ENCODE assay signal across 8 cellular contexts in genomic region chr6:122400467-122401089, GRCh38. TPM values are rescaled to one million over a fixed set of nuclear protein-coding genes. Genes with fewer than 3 reads are reported as not detected.
A peak's percentile ranks its signal among the peaks of the same experiment; 100 is the strongest.
DNase-seq lines count a peak whose midpoint lies in the region; ATAC-seq and TF ChIP-seq lines count a peak whose summit lies in the region.

No MANE protein-coding gene starts in this region.

- H3K79me2 ChIP-seq in Karpas-422 (ENCODE audit: low read length), result peaks cover 61% of the 10 kb centered on the region

- H3K27ac Mint-ChIP-seq in CD8-positive, alpha-beta memory T cell, result peak overlapping the region in 7 of 8 donors; percentile 24 to 98 (median 95)
- H3K27ac Mint-ChIP-seq in dendritic cell treated with granulocyte-macrophage colony-stimulating factor and Interleukin-4, amounts not matched to agents 40 ng/mL and 50 ng/mL, for 4 days, result peak overlapping the region; percentile 88
- H3K27ac Mint-ChIP-seq in neural crest cell (ENCODE audit: unreplicated experiment), result peak overlapping the region; percentile 17

- H3K9me3 Mint-ChIP-seq in CD8-positive, alpha-beta memory T cell, result no peaks in the 10 kb centered on the region
- no peaks in the 10 kb centered on the region for H3K9me3 Mint-ChIP-seq in dendritic cell treated with granulocyte-macrophage colony-stimulating factor and Interleukin-4, amounts not matched to agents 40 ng/mL and 50 ng/mL, for 4 days
- no peaks in the 10 kb centered on the region for H3K9me3 Mint-ChIP-seq in neural crest cell

- peak overlapping the region; percentile 89 for H3K4me3 ChIP-seq in CD8-positive, alpha-beta memory T cell (ENCODE audit: low read length)
- peak overlapping the region; percentile 97 for H3K4me3 ChIP-seq in Karpas-422 (ENCODE audit: low read length)

- H3K36me3 ChIP-seq in CD8-positive, alpha-beta memory T cell (ENCODE audit: insufficient read depth, low read length), result no peaks in the 10 kb centered on the region
- H3K36me3 ChIP-seq in Karpas-422 (ENCODE audit: insufficient read depth, low read length), result peaks cover 13% of the 10 kb centered on the region

- POLR2A ChIA-PET in CD8-positive, alpha-beta memory T cell (lab: Charles Lee), result no interaction called here

- H3K9me3 ChIP-seq in CD8-positive, alpha-beta memory T cell (ENCODE audit: low read length), result no peaks in the 10 kb centered on the region
- no peaks in the 10 kb centered on the region for H3K9me3 ChIP-seq in Karpas-422 (ENCODE audit: low read length)

- peak overlapping the region; percentile 98 for H3K9ac ChIP-seq in Karpas-422 (ENCODE audit: low read length)

- H3K4me1 ChIP-seq in CD8-positive, alpha-beta memory T cell (ENCODE audit: insufficient read depth, low read length), result peaks cover 46% of the 10 kb centered on the region
- H3K4me1 ChIP-seq in Karpas-422 (ENCODE audit: low read length), result peaks cover 23% of the 10 kb centered on the region

- peaks cover 0 to 3% (median 0%) of the 10 kb centered on the region in 3 donors for H3K36me3 Mint-ChIP-seq in CD8-positive, alpha-beta memory T cell
- H3K36me3 Mint-ChIP-seq in dendritic cell treated with granulocyte-macrophage colony-stimulating factor and Interleukin-4, amounts not matched to agents 40 ng/mL and 50 ng/mL, for 4 days (ENCODE audit: low read depth), result peaks cover 8% of the 10 kb centered on the region
- H3K36me3 Mint-ChIP-seq in neural crest cell (ENCODE audit: low read depth), result peaks cover 4% of the 10 kb centered on the region

- no peak overlapping the region for H2AFZ ChIP-seq in Karpas-422 (ENCODE audit: low read length)

- H3K4me3 Mint-ChIP-seq in CD8-positive, alpha-beta memory T cell, result peak overlapping the region; percentile 92 to 99 (median 98)
- H3K4me3 Mint-ChIP-seq in dendritic cell treated with granulocyte-macrophage colony-stimulating factor and Interleukin-4, amounts not matched to agents 40 ng/mL and 50 ng/mL, for 4 days, result peak overlapping the region; percentile 32
- H3K4me3 Mint-ChIP-seq in neural crest cell, result peak overlapping the region; percentile 99

- H3K27me3 ChIP-seq in CD8-positive, alpha-beta memory T cell (ENCODE audit: insufficient read depth, low read length, poor library complexity, severe bottlenecking), result no peaks in the 10 kb centered on the region
- H3K27me3 ChIP-seq in Karpas-422 (ENCODE audit: low read length), result no peaks in the 10 kb centered on the region

- peaks cover 31 to 46% (median 45%) of the 10 kb centered on the region in 3 donors for H3K4me1 Mint-ChIP-seq in CD8-positive, alpha-beta memory T cell
- peaks cover 13% of the 10 kb centered on the region for H3K4me1 Mint-ChIP-seq in dendritic cell treated with granulocyte-macrophage colony-stimulating factor and Interleukin-4, amounts not matched to agents 40 ng/mL and 50 ng/mL, for 4 days (ENCODE audit: low read depth)
- peaks cover 29% of the 10 kb centered on the region for H3K4me1 Mint-ChIP-seq in neural crest cell

- no peak overlapping the region for H3K27ac ChIP-seq in CD8-positive, alpha-beta memory T cell (ENCODE audit: low read depth, low read length)
- no peak overlapping the region; the same call in 1 of the 2 replicates for H3K27ac ChIP-seq in Karpas-422 (ENCODE audit: low read length)

- peak overlapping the region; percentile 84 for H3K4me2 ChIP-seq in Karpas-422 (ENCODE audit: low read depth, low read length, poor library complexity, severe bottlenecking)

- peaks cover 0 to 2% of the 10 kb centered on the region in 2 donors for H3K27me3 Mint-ChIP-seq in CD8-positive, alpha-beta memory T cell
- no peaks in the 10 kb centered on the region for H3K27me3 Mint-ChIP-seq in dendritic cell treated with granulocyte-macrophage colony-stimulating factor and Interleukin-4, amounts not matched to agents 40 ng/mL and 50 ng/mL, for 4 days
- no peaks in the 10 kb centered on the region for H3K27me3 Mint-ChIP-seq in neural crest cell (ENCODE audit: low read depth)

- TF ChIP-seq CTCF in neural crest cell (conservative IDR thresholded peaks at IDR 0.05), result no peak

- ATAC-seq in GM21717 (IDR thresholded peaks at IDR 0.05; ENCODE audit: unreplicated experiment), result no peak
- ATAC-seq in HG03196 (IDR thresholded peaks at IDR 0.05; ENCODE audit: unreplicated experiment), result no peak

- H4K20me1 ChIP-seq in Karpas-422 (ENCODE audit: insufficient read depth, low read depth, low read length), result peaks cover 12% of the 10 kb centered on the region; the same call in 1 of the 2 replicates

- H3K9me2 ChIP-seq in Karpas-422 (replicated peaks; ENCODE audit: insufficient read depth, low read length), result peaks cover 3% of the 10 kb centered on the region

- DNase-seq in CD8-positive, alpha-beta memory T cell, result no peak
- DNase-seq in Karpas-422, result peak; percentile 56
- no peak for DNase-seq in neural crest cell (ENCODE audit: low read depth, low spot score)
- no peak for DNase-seq in head of caudate nucleus
- DNase-seq in NCI-H128 (lab: John Stamatoyannopoulos, UW; ENCODE audit: unreplicated experiment), result no peak

- CTCF ChIA-PET in CD8-positive, alpha-beta memory T cell (lab: Charles Lee), result interaction anchor here (0.8 kb wide), 1 partner anchor 71 kb away, joined by 3 read pairs; the partner anchor contains the start of gene SERINC1

- intact Hi-C loops in dendritic cell treated with granulocyte-macrophage colony-stimulating factor and Interleukin-4, amounts not matched to agents 40 ng/mL and 50 ng/mL, for 4 days (cut with micrococcal nuclease), result no loop called here
- intact Hi-C loops in head of caudate nucleus (cut with DNase I), result no loop called here

RNA-seq across cellular contexts. Expression of gene HSF2, which starts 1.1 kb away (rescaled TPM):
- total RNA-seq in CD8-positive, alpha-beta memory T cell, result 10 to 100 TPM; 16.9 to 17.6 TPM
- 15.5 TPM for polyA plus RNA-seq in CD8-positive, alpha-beta memory T cell
- 30.5 and 52.1 TPM in 2 replicates for total RNA-seq in Karpas-422 (2014; rRNA removed; shearing (Covaris generic); ENCODE audit: low replicate concordance)
- 31.8 and 34.0 TPM in 2 replicates for total RNA-seq in neural crest cell

Comparison
In these comparisons a context has a peak if more than half of its experiments do, and no peak if none do; other contexts are left out.
1. H3K27ac Mint-ChIP-seq: peak in every context shown above with its lines; median percentile 95 in CD8-positive, alpha-beta memory T cell; 88 in dendritic cell treated with granulocyte-macrophage colony-stimulating factor and Interleukin-4, amounts not matched to agents 40 ng/mL and 50 ng/mL, for 4 days; 17 in neural crest cell.
2. H3K4me3 Mint-ChIP-seq: peak in every context shown above with its lines; median percentile 99 in neural crest cell; 98 in CD8-positive, alpha-beta memory T cell; 32 in dendritic cell treated with granulocyte-macrophage colony-stimulating factor and Interleukin-4, amounts not matched to agents 40 ng/mL and 50 ng/mL, for 4 days.